ENCODE assay signal across 16 cellular contexts in genomic region chr6:123089223-123089622, GRCh38.
DNase-seq lines count a peak whose midpoint lies in the region; ATAC-seq, FAIRE-seq and TF ChIP-seq lines count a peak whose summit lies in the region.
"Had no signal": no experiment of that assay in that cellular context is flagged by ENCODE, and none has a peak within 500 bp of the region (broad histone marks: within the 10 kb centered on the region; RNA-seq: fewer than 3 reads in every experiment).

No MANE protein-coding gene starts in this region.

- H3K27ac Mint-ChIP-seq in activated naive CD4-positive, alpha-beta T cell treated with anti-CD3 and anti-CD28 coated beads, Interleukin-2, amount 50 U/mL, for 72 hours = no peak overlapping the region
- H3K27ac Mint-ChIP-seq: CD4-positive, alpha-beta T cell; T-helper 1 cell treated with Interleukin-12 subunit alpha and Interleukin-12 subunit beta and Interleukin-4 antibody, amounts not matched to agents 30 μg/mL and 1 μg/mL, for 36 hours had no signal

- TF ChIP-seq CTCF in bronchial epithelial cell (IDR thresholded peaks at IDR 0.05; ENCODE audit: insufficient read depth, low read length, severe bottlenecking) (no peak), osteoblast (IDR thresholded peaks at IDR 0.05; ENCODE audit: extremely low read depth, low read depth, low read length) (no peak)

- H3K36me3 ChIP-seq in bronchial epithelial cell (ENCODE audit: control insufficient read depth, insufficient read depth, low read length) = no peaks in the 10 kb centered on the region
- no peaks in the 10 kb centered on the region for H3K36me3 ChIP-seq in osteoblast (ENCODE audit: insufficient read depth, low read length)
- H3K36me3 ChIP-seq: Peyer's patch had no signal

- no peaks in the 10 kb centered on the region for H4K20me1 ChIP-seq in osteoblast (ENCODE audit: insufficient read depth, low read length)

- no peaks in the 10 kb centered on the region for H3K36me3 Mint-ChIP-seq in activated naive CD4-positive, alpha-beta T cell treated with anti-CD3 and anti-CD28 coated beads, Interleukin-2, amount 50 U/mL, for 72 hours

- H3K9me3 ChIP-seq in osteoblast (ENCODE audit: low read depth, low read length) = no peaks in the 10 kb centered on the region
- H3K9me3 ChIP-seq: Peyer's patch had no signal

- H3K9me3 Mint-ChIP-seq in activated naive CD4-positive, alpha-beta T cell treated with anti-CD3 and anti-CD28 coated beads, Interleukin-2, amount 50 U/mL, for 72 hours = peaks cover 0 to 11% of the 10 kb centered on the region in 2 donors
- H3K9me3 Mint-ChIP-seq: CD4-positive, alpha-beta T cell; T-helper 1 cell treated with Interleukin-12 subunit alpha and Interleukin-12 subunit beta and Interleukin-4 antibody, amounts not matched to agents 30 μg/mL and 1 μg/mL, for 36 hours had no signal

- no peak overlapping the region for H3K4me3 ChIP-seq in bronchial epithelial cell (ENCODE audit: low read depth, low read length)
- H3K4me3 ChIP-seq in osteoblast (ENCODE audit: insufficient read depth, low read length) = no peak overlapping the region
- H3K4me3 ChIP-seq: Peyer's patch had no signal

- H3K79me2 ChIP-seq in osteoblast (ENCODE audit: insufficient read depth, low read length) = no peaks in the 10 kb centered on the region

- H3K4me1 ChIP-seq in osteoblast (ENCODE audit: insufficient read depth, low read length) = peaks cover 13% of the 10 kb centered on the region
- H3K4me1 ChIP-seq: Peyer's patch had no signal

- DNase-seq in DMS53 treated with DMSO at 0.1 percent for 48 hours (lab: John Stamatoyannopoulos, UW; ENCODE audit: unreplicated experiment) (peak; percentile 61), NCI-H1105 (lab: John Stamatoyannopoulos, UW) (peak; percentile 68), NCI-H2196 treated with DMSO at 0.1 percent for 48 hours (lab: John Stamatoyannopoulos, UW; ENCODE audit: unreplicated experiment) (peak; percentile 6), bronchial epithelial cell (ENCODE audit: low read depth) (peak; percentile 11), osteoblast (ENCODE audit: insufficient read length, low spot score, missing footprints) (no peak)
- no peak for DNase-seq in activated naive CD4-positive, alpha-beta T cell treated with anti-CD3 and anti-CD28 coated beads, Interleukin-2, amount 50 U/mL, for 72 hours (ENCODE audit: low spot score in 2 of 2)
- no peak for DNase-seq in activated CD4-positive, alpha-beta T cell treated with anti-CD3 and anti-CD28 coated beads for 48 hours
- DNase-seq: ACHN; Calu3; CD4-positive, alpha-beta T cell; GOT3; NCI-H2081 treated with DMSO at 0.1 percent for 48 hours; NCI-H524 treated with DMSO at 0.1 percent for 48 hours; Peyer's patch; SHP77 had no signal

- no peak overlapping the region for H3K4me2 ChIP-seq in osteoblast (ENCODE audit: insufficient read depth, low read length)

- H2AFZ ChIP-seq in osteoblast (ENCODE audit: low read length) = no peak overlapping the region

- no peak for FAIRE-seq in bronchial epithelial cell (lab: Jason Lieb, UNC)

- ATAC-seq in activated naive CD4-positive, alpha-beta T cell treated with anti-CD3 and anti-CD28 coated beads, Interleukin-2, amount 50 U/mL, for 72 hours = no peak

- H3K27me3 ChIP-seq in bronchial epithelial cell (ENCODE audit: control insufficient read depth, insufficient read depth, low read length) (no peaks in the 10 kb centered on the region), osteoblast (ENCODE audit: insufficient read depth, low read length) (no peaks in the 10 kb centered on the region)
- H3K27me3 ChIP-seq: Peyer's patch had no signal

- no peak overlapping the region for H3K27ac ChIP-seq in osteoblast (ENCODE audit: low read depth, low read length)
- H3K27ac ChIP-seq: Peyer's patch had no signal

Comparison
In these comparisons a context has a peak if more than half of its experiments do, and no peak if none do; other contexts are left out.
1. DNase-seq: peak in DMS53 treated with DMSO at 0.1 percent for 48 hours (single experiment), NCI-H1105 (single experiment), NCI-H2196 treated with DMSO at 0.1 percent for 48 hours (single experiment) and bronchial epithelial cell (single experiment); none in activated naive CD4-positive, alpha-beta T cell treated with anti-CD3 and anti-CD28 coated beads, Interleukin-2, amount 50 U/mL, for 72 hours (0 of 2), activated CD4-positive, alpha-beta T cell treated with anti-CD3 and anti-CD28 coated beads for 48 hours (single experiment) and osteoblast (single experiment).